In the genomic region with DNA sequence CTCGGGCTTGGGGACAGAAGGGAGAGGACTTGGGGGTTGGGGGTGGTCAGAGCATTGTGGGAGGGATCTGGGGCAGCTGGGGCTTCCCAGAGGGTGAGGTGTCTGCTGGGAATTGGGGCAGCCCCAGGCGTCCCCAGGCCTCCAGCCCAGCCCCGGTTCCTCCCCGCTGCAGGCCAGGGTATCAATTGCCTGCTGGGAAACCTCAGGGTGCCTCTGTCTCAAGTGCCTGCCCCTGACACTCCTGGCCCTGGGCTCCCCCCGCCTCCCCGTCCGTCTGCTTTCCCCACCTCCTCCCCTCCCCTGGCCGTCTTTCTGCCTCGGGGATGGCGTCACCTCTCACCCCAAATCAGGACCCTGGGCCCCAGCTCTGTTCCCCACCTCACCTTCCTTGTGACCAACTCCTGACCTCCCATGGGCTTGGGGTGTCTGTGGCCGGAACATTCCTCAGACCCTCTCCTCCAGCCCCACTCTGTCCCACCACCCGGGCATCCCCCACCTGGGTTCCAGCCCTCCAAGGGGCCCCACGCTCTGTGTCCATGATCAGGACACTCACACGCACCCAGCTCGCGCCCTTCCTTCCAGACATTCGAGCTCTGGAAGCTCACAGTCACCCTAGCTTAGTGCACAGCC, we compare ENCODE assay signal across 4 cellular contexts. TPM values are rescaled to one million over a fixed set of nuclear protein-coding genes. Genes with fewer than 3 reads are reported as not detected.
"Had no signal": no experiment of that assay in that cellular context is flagged by ENCODE, and none has a peak within 500 bp of the region (broad histone marks: within the 10 kb centered on the region; RNA-seq: fewer than 3 reads in every experiment).

No MANE protein-coding gene starts in this region.

RNA-seq across cellular contexts. Expression of gene HES5, which starts 38.2 kb away (rescaled TPM):
- total RNA-seq: IMR-90, NCI-H460, PC-9, SJSA1 had no signal
- polyA plus RNA-seq: IMR-90 had no signal
